ENCODE assay signal across 8 cellular contexts in genomic region chr5:784428-785177, GRCh38. TPM values are rescaled to one million over a fixed set of nuclear protein-coding genes. Genes with fewer than 3 reads are reported as not detected.
DNase-seq lines count a peak whose midpoint lies in the region; ATAC-seq and TF ChIP-seq lines count a peak whose summit lies in the region.
"Not testable (repeated sequence)": the region's sequence is repeated elsewhere in the genome, so short reads cannot be mapped to it uniquely, and the experiment has no call there.

Gene ZDHHC11B, minus strand, starts transcription at chr5:784729. Its CDS starts 17,810 bp downstream, at chr5:766919.

- intact Hi-C loops in vagina (cut with DNase I): loop anchor here (5.0 kb wide), 1 partner anchor 112 kb away; no protein-coding TSS in a partner anchor

- H3K9ac ChIP-seq in skeletal muscle satellite cell (ENCODE audit: low read depth, low read length): not testable (repeated sequence)

- H3K27me3 ChIP-seq in skeletal muscle satellite cell (ENCODE audit: control insufficient read depth, insufficient read depth, low read length): peaks cover 12% of the 10 kb centered on the region
- not testable (repeated sequence) for H3K27me3 ChIP-seq in vagina

- ATAC-seq in GM18519 (IDR thresholded peaks at IDR 0.05; ENCODE audit: low FRiP score, unreplicated experiment): peak; percentile 50
- peak; percentile 77 for ATAC-seq in HG03354 (IDR thresholded peaks at IDR 0.05; ENCODE audit: poor library complexity, severe bottlenecking, unreplicated experiment)

- H3K4me3 ChIP-seq in skeletal muscle satellite cell (ENCODE audit: low read length) (peak within 1 kb of the TSS; percentile 69), vagina (peak within 1 kb of the TSS; percentile 53 to 88)

- not testable (repeated sequence) for H3K9me3 ChIP-seq in skeletal muscle satellite cell (replicated peaks; ENCODE audit: low read length); vagina

- TF ChIP-seq CTCF in vagina (IDR thresholded peaks at IDR 0.05): not testable (repeated sequence)

- DNase-seq in NCI-H446 (lab: John Stamatoyannopoulos, UW) (peak; percentile 59 to 91), caudate nucleus (lab: John Stamatoyannopoulos, UW) (peak in 59 of 61 donors; percentile 30 to 99 (median 82)), iPS-NIHi7 (ENCODE audit: extremely low spot score) (peak; percentile 76), vagina (ENCODE audit: extremely low spot score in 2 of 2) (peak; percentile 90 to 97)
- peak; percentile 94 for DNase-seq in activated CD4-positive, alpha-beta T cell treated with anti-CD3 and anti-CD28 coated beads for 48 hours

- peak within 1 kb of the TSS; percentile 84 for H3K4me2 ChIP-seq in skeletal muscle satellite cell (ENCODE audit: low read length)

- TF ChIP-seq POLR2A in vagina (IDR thresholded peaks at IDR 0.05): not testable (repeated sequence)

- not testable (repeated sequence) for H3K4me1 ChIP-seq in skeletal muscle satellite cell (ENCODE audit: control insufficient read depth, insufficient read depth, low read length)
- peaks cover 23% of the 10 kb centered on the region for H3K4me1 ChIP-seq in vagina

- H3K36me3 ChIP-seq in skeletal muscle satellite cell (ENCODE audit: insufficient read depth, low read length); vagina: not testable (repeated sequence)

- H3K27ac ChIP-seq in caudate nucleus (ENCODE audit: low read depth, low read length) (peak within 1 kb of the TSS; percentile 58), vagina (peak within 1 kb of the TSS; percentile 11)

RNA-seq across cellular contexts. Expression of gene ZDHHC11B, which starts in this region (rescaled TPM):
- total RNA-seq in skeletal muscle satellite cell (2012; rRNA removed): under 0.01 TPM in 1 of 2 replicates, not detected in the other
- total RNA-seq in vagina: 2.7 TPM

Comparison
In these comparisons a context has a peak if more than half of its experiments do, and no peak if none do; other contexts are left out.
1. Peak in every context shown above with its lines: DNase-seq, ATAC-seq, H3K4me3 ChIP-seq and H3K27ac ChIP-seq.